In genomic region chr18:58995663-58996062, GRCh38 we compare ENCODE assay signal across 23 cellular contexts.
A peak's percentile ranks its signal among the peaks of the same experiment; 100 is the strongest.
DNase-seq lines count a peak whose midpoint lies in the region; ATAC-seq, FAIRE-seq and TF ChIP-seq lines count a peak whose summit lies in the region.
"Had no signal": no experiment of that assay in that cellular context is flagged by ENCODE, and none has a peak within 500 bp of the region (broad histone marks: within the 10 kb centered on the region; RNA-seq: fewer than 3 reads in every experiment).

No MANE protein-coding gene starts in this region.

- H3K4me1 ChIP-seq in HEK293 (ENCODE audit: control insufficient read depth, insufficient read depth, low read length): 0 out of 2 replicates have a peak, but pooled peaks cover 3% of the 10 kb centered on the region
- H3K4me1 ChIP-seq in astrocyte (ENCODE audit: insufficient read depth, low read length): peaks cover 75% of the 10 kb centered on the region
- H3K4me1 ChIP-seq in lower lobe of right lung: peaks cover 32% of the 10 kb centered on the region
- peaks cover 8 to 54% (median 23%) of the 10 kb centered on the region in 6 donors for H3K4me1 ChIP-seq in spleen
- peaks cover 1 to 3% of the 10 kb centered on the region in 2 donors for H3K4me1 ChIP-seq in neuronal stem cell (ENCODE audit: control insufficient read depth in 2 of 2, insufficient read depth in 1 of 2, low read depth in 1 of 2, low read length in 2 of 2)
- H3K4me1 ChIP-seq in uterus: peaks cover 0 to 13% of the 10 kb centered on the region in 2 donors

- H2AFZ ChIP-seq in astrocyte (ENCODE audit: low read depth, low read length): no peak overlapping the region
- no peak overlapping the region for H2AFZ ChIP-seq in neuronal stem cell (ENCODE audit: low read length)

- no peaks in the 10 kb centered on the region for H3K9me3 Mint-ChIP-seq in astrocyte (ENCODE audit: unreplicated experiment)
- H3K9me3 Mint-ChIP-seq: CD8-positive, alpha-beta T cell; immature natural killer cell had no signal

- no peaks in the 10 kb centered on the region for H3K27me3 Mint-ChIP-seq in astrocyte (ENCODE audit: low read depth, unreplicated experiment)

- H3K79me2 ChIP-seq in astrocyte (ENCODE audit: insufficient read depth, low read length): no peaks in the 10 kb centered on the region

- CTCF ChIA-PET in HEK293 (lab: Yijun Ruan, JAX): interaction anchor here (1.1 kb wide), 1 partner anchor 74 kb away, joined by 3 read pairs; no protein-coding TSS in a partner anchor

- no peak for TF ChIP-seq CTCF in HEK293 (tag by site-specific recombination; IDR thresholded peaks at IDR 0.05)
- no peak for TF ChIP-seq CTCF in astrocyte (IDR thresholded peaks at IDR 0.05; ENCODE audit: insufficient read depth, low read depth, low read length)
- TF ChIP-seq CTCF in lower lobe of right lung (IDR thresholded peaks at IDR 0.05): no peak
- no peak for TF ChIP-seq CTCF in spleen (IDR thresholded peaks at IDR 0.05 in 8 of 11, conservative IDR thresholded peaks at IDR 0.05 in 3 of 11)
- TF ChIP-seq CTCF in uterus (IDR thresholded peaks at IDR 0.05): no peak

- no peak overlapping the region for H2BK12ac ChIP-seq in neuronal stem cell (ENCODE audit: low read length)

- no peak for ATAC-seq in lower lobe of right lung
- ATAC-seq: activated T-helper 17 cell treated with anti-CD3 and anti-CD28 coated beads, Interleukin-2, amount 50 U/mL, for 72 hours; body of pancreas; CD8-positive, alpha-beta T cell; HCT116 had no signal

- H3K36me3 Mint-ChIP-seq in astrocyte (ENCODE audit: low read depth, unreplicated experiment): no peaks in the 10 kb centered on the region
- H3K36me3 Mint-ChIP-seq: activated naive CD8-positive, alpha-beta T cell; CD8-positive, alpha-beta T cell; immature natural killer cell had no signal

- TF ChIP-seq POLR2A in spleen (IDR thresholded peaks at IDR 0.05) (no peak), uterus (IDR thresholded peaks at IDR 0.05) (no peak)

- H3K4ac ChIP-seq in neuronal stem cell (ENCODE audit: low read length): no peak overlapping the region

- peak overlapping the region; percentile 16 for H3K4me3 Mint-ChIP-seq in astrocyte (ENCODE audit: unreplicated experiment)
- H3K4me3 Mint-ChIP-seq: activated naive CD8-positive, alpha-beta T cell; activated T-helper 17 cell treated with anti-CD3 and anti-CD28 coated beads, Interleukin-2, amount 50 U/mL, for 72 hours; CD8-positive, alpha-beta T cell; endodermal cell; immature natural killer cell had no signal

- H4K91ac ChIP-seq in neuronal stem cell (ENCODE audit: low read depth, low read length, poor library complexity): no peak overlapping the region

- no peaks in the 10 kb centered on the region for H4K20me1 ChIP-seq in astrocyte (ENCODE audit: insufficient read depth, low read length)

- H3K14ac ChIP-seq in neuronal stem cell (ENCODE audit: low read length): no peak overlapping the region

- H3K9me3 ChIP-seq in HEK293 (ENCODE audit: control insufficient read depth, insufficient read depth, low read depth, low read length): no peaks in the 10 kb centered on the region
- H3K9me3 ChIP-seq in astrocyte (ENCODE audit: insufficient read depth, low read depth, low read length): no peaks in the 10 kb centered on the region
- H3K9me3 ChIP-seq in lower lobe of right lung: no peaks in the 10 kb centered on the region
- H3K9me3 ChIP-seq in spleen: no peaks in the 10 kb centered on the region
- H3K9me3 ChIP-seq in neuronal stem cell (replicated peaks in 1 of 2; ENCODE audit: control insufficient read depth in 2 of 2, insufficient read depth in 1 of 2, low read depth in 1 of 2, low read length in 2 of 2): no peaks in the 10 kb centered on the region
- H3K9me3 ChIP-seq in uterus: no peaks in the 10 kb centered on the region
- H3K9me3 ChIP-seq: body of pancreas had no signal

- no peak overlapping the region for H2BK5ac ChIP-seq in neuronal stem cell (ENCODE audit: low read length)

- no peak for DNase-seq in astrocyte (ENCODE audit: low read depth)
- DNase-seq in lower lobe of right lung: no peak
- DNase-seq in spleen: no peak
- DNase-seq in neuronal stem cell (ENCODE audit: low spot score): no peak
- no peak for DNase-seq in iPS-NIHi7 (ENCODE audit: extremely low spot score)
- no peak for DNase-seq in uterus
- DNase-seq: activated CD8-positive, alpha-beta memory T cell treated with anti-CD3 and anti-CD28 coated beads, Interleukin-2, amount 50 U/mL, for 4 hours; AML-193; body of pancreas; CD8-positive, alpha-beta T cell; DMS79; immature natural killer cell; Karpas-422; NCI-H1694 treated with DMSO at 0.1 percent for 48 hours; NCI-H526; retina; T-helper 9 cell had no signal

- H4K8ac ChIP-seq in neuronal stem cell (ENCODE audit: low read depth, low read length): no peak overlapping the region

- peak overlapping the region; percentile 81 for H3K9ac ChIP-seq in astrocyte (ENCODE audit: low read length)
- H3K9ac ChIP-seq in neuronal stem cell (ENCODE audit: low read depth, low read length, poor library complexity): no peak overlapping the region

- intact Hi-C loops in lower lobe of right lung (cut with DNase I) (no loop called here), spleen (cut with DNase I; ENCODE audit: low total_unique reads) (no loop called here), uterus (cut with DNase I; ENCODE audit: low total_unique reads) (no loop called here)

- H3K4me1 Mint-ChIP-seq in astrocyte (ENCODE audit: low read depth, unreplicated experiment): peaks cover 63% of the 10 kb centered on the region
- H3K4me1 Mint-ChIP-seq: endodermal cell, immature natural killer cell had no signal

- no peaks in the 10 kb centered on the region for H3K36me3 ChIP-seq in HEK293 (ENCODE audit: control insufficient read depth in 2 of 2, insufficient read depth in 1 of 2, low read length in 2 of 2)
- H3K36me3 ChIP-seq in astrocyte (ENCODE audit: insufficient read depth, low read length): no peaks in the 10 kb centered on the region
- H3K36me3 ChIP-seq in lower lobe of right lung: no peaks in the 10 kb centered on the region
- H3K36me3 ChIP-seq in spleen: no peaks in the 10 kb centered on the region
- no peaks in the 10 kb centered on the region for H3K36me3 ChIP-seq in neuronal stem cell (replicated peaks in 1 of 2; ENCODE audit: control insufficient read depth in 2 of 2, insufficient read depth in 2 of 2, low read length in 2 of 2)
- no peaks in the 10 kb centered on the region for H3K36me3 ChIP-seq in uterus

- H3K27ac ChIP-seq in HEK293 (ENCODE audit: extremely low read depth, low read depth, low read length) (no peak overlapping the region), astrocyte (ENCODE audit: low read depth, low read length) (peak overlapping the region; percentile 94), lower lobe of right lung (peak overlapping the region; percentile 10), spleen (peak overlapping the region in 7 of 8 donors; percentile 30 to 75 (median 66)), neuronal stem cell (replicated peaks; ENCODE audit: low read length) (no peak overlapping the region), uterus (peak overlapping the region in 1 of 2 donors; percentile 6)
- H3K27ac ChIP-seq: body of pancreas had no signal

- FAIRE-seq in astrocyte (lab: Jason Lieb, UNC): peak; percentile 17
- FAIRE-seq: colon had no signal

- no peak overlapping the region for H2BK120ac ChIP-seq in neuronal stem cell (ENCODE audit: low read depth, low read length)

- H3K27me3 ChIP-seq in astrocyte (ENCODE audit: insufficient read depth, low read length) (no peaks in the 10 kb centered on the region), lower lobe of right lung (ENCODE audit: low read depth) (no peaks in the 10 kb centered on the region), spleen (replicated peaks in 1 of 7) (no peaks in the 10 kb centered on the region), neuronal stem cell (ENCODE audit: control insufficient read depth in 3 of 3, insufficient read depth in 3 of 3, low read depth in 1 of 3, low read length in 3 of 3) (no peaks in the 10 kb centered on the region), uterus (no peaks in the 10 kb centered on the region)
- H3K27me3 ChIP-seq: body of pancreas had no signal

- no peak overlapping the region for H3K18ac ChIP-seq in neuronal stem cell (ENCODE audit: low read length)

- no peaks in the 10 kb centered on the region for H3K79me1 ChIP-seq in neuronal stem cell (ENCODE audit: low read depth, low read length)

- H3K4me3 ChIP-seq in HEK293 (ENCODE audit: low read depth, low read length) (no peak overlapping the region), astrocyte (ENCODE audit: insufficient read depth, low read depth, low read length) (no peak overlapping the region), lower lobe of right lung (no peak overlapping the region), spleen (no peak overlapping the region), neuronal stem cell (ENCODE audit: low read length in 2 of 2) (no peak overlapping the region), uterus (no peak overlapping the region)
- H3K4me3 ChIP-seq: body of pancreas had no signal

- H3K4me2 ChIP-seq in astrocyte (ENCODE audit: low read length) (peak overlapping the region; percentile 73), neuronal stem cell (ENCODE audit: insufficient read depth, low read length, poor library complexity, severe bottlenecking) (no peak overlapping the region)

- peak overlapping the region; percentile 41 for H3K27ac Mint-ChIP-seq in astrocyte (ENCODE audit: unreplicated experiment)
- H3K27ac Mint-ChIP-seq: activated naive CD8-positive, alpha-beta T cell; activated T-helper 17 cell treated with anti-CD3 and anti-CD28 coated beads, Interleukin-2, amount 50 U/mL, for 72 hours; CD8-positive, alpha-beta T cell; endodermal cell; immature natural killer cell had no signal

- no peak overlapping the region for H2AK5ac ChIP-seq in neuronal stem cell (ENCODE audit: low read depth, low read length)

- POLR2A ChIA-PET in HEK293 (lab: Yijun Ruan, JAX): interaction anchor here (0.6 to 1.8 kb wide), 2 partner anchors 13 to 1242 kb away, joined by 4 read pairs; no protein-coding TSS in a partner anchor

- WGBS in spleen, 5 donors: 71 to 90% (median 81%) methylated on average over 5 of the region's 5 CpGs
- WGBS in neuronal stem cell (ENCODE audit: extremely low coverage in 2 of 2, insufficient read length in 2 of 2, insufficient replicate concordance in 1 of 2), 2 donors: no CpG with 5 or more reads among the region's 5 CpGs

- no peak overlapping the region for H3K23ac ChIP-seq in neuronal stem cell (ENCODE audit: low read depth, low read length, poor library complexity)

- H2BK15ac ChIP-seq in neuronal stem cell (ENCODE audit: low read length): no peak overlapping the region

TF ChIP-seq in HEK293, 187 proteins besides CTCF, POLR2A, EP300 and RAD21 (continues in another document):
- no peak for TF ChIP-seq ZNF362 (tag by site-specific recombination; IDR thresholded peaks at IDR 0.05)

Comparison
In these comparisons a context has a peak if more than half of its experiments do, and no peak if none do; other contexts are left out.
1. H3K27ac ChIP-seq: peak in astrocyte (single experiment), lower lobe of right lung (single experiment) and spleen (7 of 8); none in HEK293 (single experiment) and neuronal stem cell (single experiment).